Comparison of ENCODE assay signal across 1 cellular context in the genomic region with DNA sequence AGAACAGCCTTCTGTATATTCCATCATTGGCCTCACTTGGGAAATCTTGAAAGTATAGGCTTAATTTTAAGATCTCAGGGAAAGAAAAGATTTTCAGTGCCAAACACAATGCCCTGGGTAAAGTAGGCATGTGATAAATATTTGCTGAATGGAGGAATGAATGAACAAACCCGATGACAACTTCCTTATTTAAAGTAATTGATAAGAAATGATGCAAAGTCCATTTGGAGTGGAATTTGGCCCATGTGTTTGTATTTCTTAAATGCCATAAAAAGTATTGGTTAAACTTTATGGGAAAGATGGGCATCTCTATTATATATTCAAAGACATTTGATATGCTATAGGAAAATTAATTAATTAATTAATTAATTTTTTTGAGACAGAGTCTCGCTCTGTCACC.
TF ChIP-seq lines count a peak whose summit lies in the region.

No MANE protein-coding gene starts in this region.

TF ChIP-seq in HepG2, 621 proteins besides CTCF, POLR2A, EP300 and RAD21 (continues in another document):
- TF ChIP-seq, protein P1, sequence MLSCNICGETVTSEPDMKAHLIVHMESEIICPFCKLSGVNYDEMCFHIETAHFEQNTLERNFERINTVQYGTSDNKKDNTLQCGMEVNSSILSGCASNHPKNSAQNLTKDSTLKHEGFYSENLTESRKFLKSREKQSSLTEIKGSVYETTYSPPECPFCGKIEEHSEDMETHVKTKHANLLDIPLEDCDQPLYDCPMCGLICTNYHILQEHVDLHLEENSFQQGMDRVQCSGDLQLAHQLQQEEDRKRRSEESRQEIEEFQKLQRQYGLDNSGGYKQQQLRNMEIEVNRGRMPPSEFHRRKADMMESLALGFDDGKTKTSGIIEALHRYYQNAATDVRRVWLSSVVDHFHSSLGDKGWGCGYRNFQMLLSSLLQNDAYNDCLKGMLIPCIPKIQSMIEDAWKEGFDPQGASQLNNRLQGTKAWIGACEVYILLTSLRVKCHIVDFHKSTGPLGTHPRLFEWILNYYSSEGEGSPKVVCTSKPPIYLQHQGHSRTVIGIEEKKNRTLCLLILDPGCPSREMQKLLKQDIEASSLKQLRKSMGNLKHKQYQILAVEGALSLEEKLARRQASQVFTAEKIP (CRISPR knock-in tag; IDR thresholded peaks at IDR 0.05; ENCODE audit: borderline replicate concordance) = no peak
- TF ChIP-seq, protein P2, sequence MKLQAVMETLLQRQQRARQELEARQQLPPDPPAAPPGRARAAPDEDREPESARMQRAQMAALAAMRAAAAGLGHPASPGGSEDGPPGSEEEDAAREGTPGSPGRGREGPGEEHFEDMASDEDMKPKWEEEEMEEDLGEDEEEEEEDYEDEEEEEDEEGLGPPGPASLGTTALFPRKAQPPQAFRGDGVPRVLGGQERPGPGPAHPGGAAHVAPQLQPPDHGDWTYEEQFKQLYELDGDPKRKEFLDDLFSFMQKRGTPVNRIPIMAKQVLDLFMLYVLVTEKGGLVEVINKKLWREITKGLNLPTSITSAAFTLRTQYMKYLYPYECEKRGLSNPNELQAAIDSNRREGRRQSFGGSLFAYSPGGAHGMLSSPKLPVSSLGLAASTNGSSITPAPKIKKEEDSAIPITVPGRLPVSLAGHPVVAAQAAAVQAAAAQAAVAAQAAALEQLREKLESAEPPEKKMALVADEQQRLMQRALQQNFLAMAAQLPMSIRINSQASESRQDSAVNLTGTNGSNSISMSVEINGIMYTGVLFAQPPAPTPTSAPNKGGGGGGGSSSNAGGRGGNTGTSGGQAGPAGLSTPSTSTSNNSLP (IDR thresholded peaks at IDR 0.05; ENCODE audit: low read depth, low read length) = peak; percentile 73; the same call in 1 of the 2 replicates
- TF ChIP-seq GATAD2A (CRISPR knock-in tag; IDR thresholded peaks at IDR 0.05) = 0 out of 2 replicates have a peak, but pooled peaks have one; percentile 24
- no peak for TF ChIP-seq MAFG (CRISPR knock-in tag; IDR thresholded peaks at IDR 0.05)
- no peak for TF ChIP-seq HCFC1 (IDR thresholded peaks at IDR 0.05; ENCODE audit: low read depth, low read length)
- no peak for TF ChIP-seq TP53 (CRISPR knock-in tag; conservative IDR thresholded peaks at IDR 0.05)
- TF ChIP-seq ELF3 (CRISPR knock-in tag; IDR thresholded peaks at IDR 0.05) = 0 out of 2 replicates have a peak, but pooled peaks have one; percentile 31
- TF ChIP-seq YY1 (IDR thresholded peaks at IDR 0.05; ENCODE audit: insufficient read depth, insufficient replicate concordance, low read depth, low read length) = no peak
- no peak for TF ChIP-seq CEBPG (CRISPR knock-in tag; IDR thresholded peaks at IDR 0.05)
- no peak for TF ChIP-seq MIER3 (CRISPR knock-in tag; IDR thresholded peaks at IDR 0.05; ENCODE audit: borderline replicate concordance)
- no peak for TF ChIP-seq ZFP90 (CRISPR knock-in tag; IDR thresholded peaks at IDR 0.05; ENCODE audit: borderline replicate concordance)
- no peak for TF ChIP-seq ZBTB20 (CRISPR knock-in tag; IDR thresholded peaks at IDR 0.05; ENCODE audit: borderline replicate concordance, low read depth)
- no peak for TF ChIP-seq ZNF292 (CRISPR knock-in tag; IDR thresholded peaks at IDR 0.05; ENCODE audit: borderline replicate concordance, low read depth)
- TF ChIP-seq MEIS1 (CRISPR knock-in tag; IDR thresholded peaks at IDR 0.05; ENCODE audit: borderline replicate concordance) = no peak
- TF ChIP-seq SCMH1 (CRISPR knock-in tag; IDR thresholded peaks at IDR 0.05; ENCODE audit: borderline replicate concordance) = no peak
- TF ChIP-seq FOXA3 (CRISPR knock-in tag; IDR thresholded peaks at IDR 0.05) = no peak
- TF ChIP-seq ZNF354B (CRISPR knock-in tag; IDR thresholded peaks at IDR 0.05) = no peak
- TF ChIP-seq, protein P3, sequence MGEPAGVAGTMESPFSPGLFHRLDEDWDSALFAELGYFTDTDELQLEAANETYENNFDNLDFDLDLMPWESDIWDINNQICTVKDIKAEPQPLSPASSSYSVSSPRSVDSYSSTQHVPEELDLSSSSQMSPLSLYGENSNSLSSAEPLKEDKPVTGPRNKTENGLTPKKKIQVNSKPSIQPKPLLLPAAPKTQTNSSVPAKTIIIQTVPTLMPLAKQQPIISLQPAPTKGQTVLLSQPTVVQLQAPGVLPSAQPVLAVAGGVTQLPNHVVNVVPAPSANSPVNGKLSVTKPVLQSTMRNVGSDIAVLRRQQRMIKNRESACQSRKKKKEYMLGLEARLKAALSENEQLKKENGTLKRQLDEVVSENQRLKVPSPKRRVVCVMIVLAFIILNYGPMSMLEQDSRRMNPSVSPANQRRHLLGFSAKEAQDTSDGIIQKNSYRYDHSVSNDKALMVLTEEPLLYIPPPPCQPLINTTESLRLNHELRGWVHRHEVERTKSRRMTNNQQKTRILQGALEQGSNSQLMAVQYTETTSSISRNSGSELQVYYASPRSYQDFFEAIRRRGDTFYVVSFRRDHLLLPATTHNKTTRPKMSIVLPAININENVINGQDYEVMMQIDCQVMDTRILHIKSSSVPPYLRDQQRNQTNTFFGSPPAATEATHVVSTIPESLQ (CRISPR knock-in tag; conservative IDR thresholded peaks at IDR 0.05) = no peak
- TF ChIP-seq ZSCAN30 (CRISPR knock-in tag; IDR thresholded peaks at IDR 0.05) = no peak
- no peak for TF ChIP-seq ZNF17 (CRISPR knock-in tag; IDR thresholded peaks at IDR 0.05)
- TF ChIP-seq, protein P4, sequence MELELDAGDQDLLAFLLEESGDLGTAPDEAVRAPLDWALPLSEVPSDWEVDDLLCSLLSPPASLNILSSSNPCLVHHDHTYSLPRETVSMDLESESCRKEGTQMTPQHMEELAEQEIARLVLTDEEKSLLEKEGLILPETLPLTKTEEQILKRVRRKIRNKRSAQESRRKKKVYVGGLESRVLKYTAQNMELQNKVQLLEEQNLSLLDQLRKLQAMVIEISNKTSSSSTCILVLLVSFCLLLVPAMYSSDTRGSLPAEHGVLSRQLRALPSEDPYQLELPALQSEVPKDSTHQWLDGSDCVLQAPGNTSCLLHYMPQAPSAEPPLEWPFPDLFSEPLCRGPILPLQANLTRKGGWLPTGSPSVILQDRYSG (CRISPR knock-in tag; IDR thresholded peaks at IDR 0.05) = no peak
- TF ChIP-seq ZMYM3 (CRISPR knock-in tag; IDR thresholded peaks at IDR 0.05) = no peak
- TF ChIP-seq CHCHD3 (CRISPR knock-in tag; IDR thresholded peaks at IDR 0.05) = no peak
- no peak for TF ChIP-seq ZNF672 (CRISPR knock-in tag; IDR thresholded peaks at IDR 0.05)
- TF ChIP-seq FOXA1 (IDR thresholded peaks at IDR 0.05) = no peak
- no peak for TF ChIP-seq FOXA1 (CRISPR knock-in tag; IDR thresholded peaks at IDR 0.05)
- TF ChIP-seq POGZ (CRISPR knock-in tag; IDR thresholded peaks at IDR 0.05) = 0 out of 2 replicates have a peak, but pooled peaks have one; percentile 20
- no peak for TF ChIP-seq ZNF367 (CRISPR knock-in tag; IDR thresholded peaks at IDR 0.05; ENCODE audit: borderline replicate concordance)
- no peak for TF ChIP-seq MED1 (CRISPR knock-in tag; IDR thresholded peaks at IDR 0.05)
- TF ChIP-seq, protein P5, sequence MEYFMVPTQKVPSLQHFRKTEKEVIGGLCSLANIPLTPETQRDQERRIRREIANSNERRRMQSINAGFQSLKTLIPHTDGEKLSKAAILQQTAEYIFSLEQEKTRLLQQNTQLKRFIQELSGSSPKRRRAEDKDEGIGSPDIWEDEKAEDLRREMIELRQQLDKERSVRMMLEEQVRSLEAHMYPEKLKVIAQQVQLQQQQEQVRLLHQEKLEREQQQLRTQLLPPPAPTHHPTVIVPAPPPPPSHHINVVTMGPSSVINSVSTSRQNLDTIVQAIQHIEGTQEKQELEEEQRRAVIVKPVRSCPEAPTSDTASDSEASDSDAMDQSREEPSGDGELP (IDR thresholded peaks at IDR 0.05; ENCODE audit: borderline replicate concordance, low read depth) = no peak
- TF ChIP-seq SOX13 (IDR thresholded peaks at IDR 0.05) = no peak
- peak in 1 of 2 experiments; percentile 47; a peak in 1 of 4 replicates for TF ChIP-seq SOX13 (CRISPR knock-in tag; conservative IDR thresholded peaks at IDR 0.05 in 1 of 2, IDR thresholded peaks at IDR 0.05 in 1 of 2)
- TF ChIP-seq ZSCAN21 (CRISPR knock-in tag; IDR thresholded peaks at IDR 0.05; ENCODE audit: borderline replicate concordance) = no peak
- TF ChIP-seq SP2 (CRISPR knock-in tag; IDR thresholded peaks at IDR 0.05) = no peak
- TF ChIP-seq ZNF614 (CRISPR knock-in tag; IDR thresholded peaks at IDR 0.05; ENCODE audit: borderline replicate concordance) = no peak
- TF ChIP-seq, protein P6, sequence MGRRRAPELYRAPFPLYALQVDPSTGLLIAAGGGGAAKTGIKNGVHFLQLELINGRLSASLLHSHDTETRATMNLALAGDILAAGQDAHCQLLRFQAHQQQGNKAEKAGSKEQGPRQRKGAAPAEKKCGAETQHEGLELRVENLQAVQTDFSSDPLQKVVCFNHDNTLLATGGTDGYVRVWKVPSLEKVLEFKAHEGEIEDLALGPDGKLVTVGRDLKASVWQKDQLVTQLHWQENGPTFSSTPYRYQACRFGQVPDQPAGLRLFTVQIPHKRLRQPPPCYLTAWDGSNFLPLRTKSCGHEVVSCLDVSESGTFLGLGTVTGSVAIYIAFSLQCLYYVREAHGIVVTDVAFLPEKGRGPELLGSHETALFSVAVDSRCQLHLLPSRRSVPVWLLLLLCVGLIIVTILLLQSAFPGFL (CRISPR knock-in tag; IDR thresholded peaks at IDR 0.05) = no peak
- TF ChIP-seq CENPT (CRISPR knock-in tag; IDR thresholded peaks at IDR 0.05; ENCODE audit: low read depth) = no peak
- TF ChIP-seq ISL2 (CRISPR knock-in tag; IDR thresholded peaks at IDR 0.05) = peak; percentile 47; the same call in 1 of the 2 replicates
- TF ChIP-seq PLRG1 (conservative IDR thresholded peaks at IDR 0.05) = no peak
- no peak for TF ChIP-seq FIP1L1 (IDR thresholded peaks at IDR 0.05; ENCODE audit: borderline replicate concordance, insufficient read depth, low read depth, low read length)
- TF ChIP-seq, protein P7, sequence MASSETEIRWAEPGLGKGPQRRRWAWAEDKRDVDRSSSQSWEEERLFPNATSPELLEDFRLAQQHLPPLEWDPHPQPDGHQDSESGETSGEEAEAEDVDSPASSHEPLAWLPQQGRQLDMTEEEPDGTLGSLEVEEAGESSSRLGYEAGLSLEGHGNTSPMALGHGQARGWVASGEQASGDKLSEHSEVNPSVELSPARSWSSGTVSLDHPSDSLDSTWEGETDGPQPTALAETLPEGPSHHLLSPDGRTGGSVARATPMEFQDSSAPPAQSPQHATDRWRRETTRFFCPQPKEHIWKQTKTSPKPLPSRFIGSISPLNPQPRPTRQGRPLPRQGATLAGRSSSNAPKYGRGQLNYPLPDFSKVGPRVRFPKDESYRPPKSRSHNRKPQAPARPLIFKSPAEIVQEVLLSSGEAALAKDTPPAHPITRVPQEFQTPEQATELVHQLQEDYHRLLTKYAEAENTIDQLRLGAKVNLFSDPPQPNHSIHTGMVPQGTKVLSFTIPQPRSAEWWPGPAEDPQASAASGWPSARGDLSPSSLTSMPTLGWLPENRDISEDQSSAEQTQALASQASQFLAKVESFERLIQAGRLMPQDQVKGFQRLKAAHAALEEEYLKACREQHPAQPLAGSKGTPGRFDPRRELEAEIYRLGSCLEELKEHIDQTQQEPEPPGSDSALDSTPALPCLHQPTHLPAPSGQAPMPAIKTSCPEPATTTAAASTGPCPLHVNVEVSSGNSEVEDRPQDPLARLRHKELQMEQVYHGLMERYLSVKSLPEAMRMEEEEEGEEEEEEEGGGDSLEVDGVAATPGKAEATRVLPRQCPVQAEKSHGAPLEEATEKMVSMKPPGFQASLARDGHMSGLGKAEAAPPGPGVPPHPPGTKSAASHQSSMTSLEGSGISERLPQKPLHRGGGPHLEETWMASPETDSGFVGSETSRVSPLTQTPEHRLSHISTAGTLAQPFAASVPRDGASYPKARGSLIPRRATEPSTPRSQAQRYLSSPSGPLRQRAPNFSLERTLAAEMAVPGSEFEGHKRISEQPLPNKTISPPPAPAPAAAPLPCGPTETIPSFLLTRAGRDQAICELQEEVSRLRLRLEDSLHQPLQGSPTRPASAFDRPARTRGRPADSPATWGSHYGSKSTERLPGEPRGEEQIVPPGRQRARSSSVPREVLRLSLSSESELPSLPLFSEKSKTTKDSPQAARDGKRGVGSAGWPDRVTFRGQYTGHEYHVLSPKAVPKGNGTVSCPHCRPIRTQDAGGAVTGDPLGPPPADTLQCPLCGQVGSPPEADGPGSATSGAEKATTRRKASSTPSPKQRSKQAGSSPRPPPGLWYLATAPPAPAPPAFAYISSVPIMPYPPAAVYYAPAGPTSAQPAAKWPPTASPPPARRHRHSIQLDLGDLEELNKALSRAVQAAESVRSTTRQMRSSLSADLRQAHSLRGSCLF (CRISPR knock-in tag; IDR thresholded peaks at IDR 0.05; ENCODE audit: borderline replicate concordance) = no peak
- TF ChIP-seq, protein P8, sequence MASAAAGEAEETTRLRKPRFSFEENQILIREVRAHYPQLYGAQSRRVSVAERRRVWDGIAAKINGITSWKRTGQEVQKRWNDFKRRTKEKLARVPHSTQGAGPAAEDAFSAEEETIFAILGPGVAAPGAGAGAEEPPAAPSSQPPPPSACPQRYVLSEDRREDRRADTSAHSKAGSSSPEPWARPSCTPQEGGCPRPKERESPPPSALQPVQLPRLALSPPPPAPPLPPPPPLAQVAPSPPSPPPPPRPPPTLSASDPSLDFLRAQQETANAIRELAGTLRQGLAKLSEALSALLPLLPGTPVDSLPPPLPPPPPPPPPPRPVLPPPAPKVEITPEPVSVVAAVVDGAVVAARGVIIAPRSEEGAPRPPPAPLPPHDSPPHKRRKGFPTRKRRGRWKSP (CRISPR knock-in tag; IDR thresholded peaks at IDR 0.05) = no peak
- TF ChIP-seq HNF4A (CRISPR knock-in tag; IDR thresholded peaks at IDR 0.05) = peak; percentile 66
- TF ChIP-seq, protein P9, sequence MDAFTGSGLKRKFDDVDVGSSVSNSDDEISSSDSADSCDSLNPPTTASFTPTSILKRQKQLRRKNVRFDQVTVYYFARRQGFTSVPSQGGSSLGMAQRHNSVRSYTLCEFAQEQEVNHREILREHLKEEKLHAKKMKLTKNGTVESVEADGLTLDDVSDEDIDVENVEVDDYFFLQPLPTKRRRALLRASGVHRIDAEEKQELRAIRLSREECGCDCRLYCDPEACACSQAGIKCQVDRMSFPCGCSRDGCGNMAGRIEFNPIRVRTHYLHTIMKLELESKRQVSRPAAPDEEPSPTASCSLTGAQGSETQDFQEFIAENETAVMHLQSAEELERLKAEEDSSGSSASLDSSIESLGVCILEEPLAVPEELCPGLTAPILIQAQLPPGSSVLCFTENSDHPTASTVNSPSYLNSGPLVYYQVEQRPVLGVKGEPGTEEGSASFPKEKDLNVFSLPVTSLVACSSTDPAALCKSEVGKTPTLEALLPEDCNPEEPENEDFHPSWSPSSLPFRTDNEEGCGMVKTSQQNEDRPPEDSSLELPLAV (CRISPR knock-in tag; conservative IDR thresholded peaks at IDR 0.05; ENCODE audit: low read depth) = no peak
- TF ChIP-seq, protein P10, sequence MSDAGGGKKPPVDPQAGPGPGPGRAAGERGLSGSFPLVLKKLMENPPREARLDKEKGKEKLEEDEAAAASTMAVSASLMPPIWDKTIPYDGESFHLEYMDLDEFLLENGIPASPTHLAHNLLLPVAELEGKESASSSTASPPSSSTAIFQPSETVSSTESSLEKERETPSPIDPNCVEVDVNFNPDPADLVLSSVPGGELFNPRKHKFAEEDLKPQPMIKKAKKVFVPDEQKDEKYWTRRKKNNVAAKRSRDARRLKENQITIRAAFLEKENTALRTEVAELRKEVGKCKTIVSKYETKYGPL (CRISPR knock-in tag; IDR thresholded peaks at IDR 0.05) = no peak
